In the genomic region with DNA sequence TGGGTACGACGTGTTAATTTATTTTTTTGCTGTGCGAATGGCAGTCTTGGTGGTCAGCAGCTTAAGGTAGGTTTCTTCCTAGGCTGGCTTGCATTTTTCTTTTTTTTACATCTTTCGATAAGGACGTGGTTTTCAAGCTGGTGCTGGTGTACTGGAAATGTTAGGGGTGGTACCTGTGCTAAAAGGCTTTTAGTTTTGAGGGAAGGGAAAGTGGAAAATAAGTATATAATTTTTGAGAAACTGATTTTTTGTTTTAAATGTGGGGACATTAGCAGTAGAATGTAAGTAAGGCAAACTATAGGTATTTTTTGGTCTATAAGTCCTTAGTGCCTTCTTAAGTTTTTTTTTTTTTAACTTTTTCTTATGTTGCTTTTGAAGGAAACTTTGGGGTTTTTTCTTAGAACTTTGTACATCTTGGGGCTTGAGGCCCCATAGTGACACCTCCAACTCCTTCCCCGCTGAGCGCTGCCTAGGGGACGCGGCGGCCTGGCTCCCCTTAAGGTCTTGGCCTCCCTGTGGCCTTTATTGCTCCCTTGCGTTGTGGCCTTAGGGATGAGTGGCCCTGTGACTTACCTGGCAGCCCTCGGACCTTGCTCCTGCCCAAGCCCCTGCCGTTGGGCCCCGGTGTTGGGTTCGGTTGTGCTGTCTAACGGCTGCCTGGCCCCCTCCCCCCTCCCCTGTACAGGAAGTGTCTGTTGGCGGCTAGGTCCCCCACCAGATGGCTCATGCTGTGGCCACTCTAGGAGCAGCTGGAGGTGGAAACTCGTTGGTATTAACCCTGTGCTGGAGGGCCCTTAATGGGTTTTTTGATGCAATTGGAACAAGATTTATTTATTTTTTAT, we compare ENCODE assay signal across 1 cellular context.
TF ChIP-seq lines count a peak whose summit lies in the region.

No MANE protein-coding gene starts in this region.

TF ChIP-seq in K562, 482 proteins besides CTCF, POLR2A, EP300 and RAD21 (continued from another document and continues in another):
- TF ChIP-seq, protein P1, sequence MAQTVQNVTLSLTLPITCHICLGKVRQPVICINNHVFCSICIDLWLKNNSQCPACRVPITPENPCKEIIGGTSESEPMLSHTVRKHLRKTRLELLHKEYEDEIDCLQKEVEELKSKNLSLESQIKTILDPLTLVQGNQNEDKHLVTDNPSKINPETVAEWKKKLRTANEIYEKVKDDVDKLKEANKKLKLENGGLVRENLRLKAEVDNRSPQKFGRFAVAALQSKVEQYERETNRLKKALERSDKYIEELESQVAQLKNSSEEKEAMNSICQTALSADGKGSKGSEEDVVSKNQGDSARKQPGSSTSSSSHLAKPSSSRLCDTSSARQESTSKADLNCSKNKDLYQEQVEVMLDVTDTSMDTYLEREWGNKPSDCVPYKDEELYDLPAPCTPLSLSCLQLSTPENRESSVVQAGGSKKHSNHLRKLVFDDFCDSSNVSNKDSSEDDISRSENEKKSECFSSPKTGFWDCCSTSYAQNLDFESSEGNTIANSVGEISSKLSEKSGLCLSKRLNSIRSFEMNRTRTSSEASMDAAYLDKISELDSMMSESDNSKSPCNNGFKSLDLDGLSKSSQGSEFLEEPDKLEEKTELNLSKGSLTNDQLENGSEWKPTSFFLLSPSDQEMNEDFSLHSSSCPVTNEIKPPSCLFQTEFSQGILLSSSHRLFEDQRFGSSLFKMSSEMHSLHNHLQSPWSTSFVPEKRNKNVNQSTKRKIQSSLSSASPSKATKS (CRISPR knock-in tag; IDR thresholded peaks at IDR 0.05), result no peak
- TF ChIP-seq, protein P2, sequence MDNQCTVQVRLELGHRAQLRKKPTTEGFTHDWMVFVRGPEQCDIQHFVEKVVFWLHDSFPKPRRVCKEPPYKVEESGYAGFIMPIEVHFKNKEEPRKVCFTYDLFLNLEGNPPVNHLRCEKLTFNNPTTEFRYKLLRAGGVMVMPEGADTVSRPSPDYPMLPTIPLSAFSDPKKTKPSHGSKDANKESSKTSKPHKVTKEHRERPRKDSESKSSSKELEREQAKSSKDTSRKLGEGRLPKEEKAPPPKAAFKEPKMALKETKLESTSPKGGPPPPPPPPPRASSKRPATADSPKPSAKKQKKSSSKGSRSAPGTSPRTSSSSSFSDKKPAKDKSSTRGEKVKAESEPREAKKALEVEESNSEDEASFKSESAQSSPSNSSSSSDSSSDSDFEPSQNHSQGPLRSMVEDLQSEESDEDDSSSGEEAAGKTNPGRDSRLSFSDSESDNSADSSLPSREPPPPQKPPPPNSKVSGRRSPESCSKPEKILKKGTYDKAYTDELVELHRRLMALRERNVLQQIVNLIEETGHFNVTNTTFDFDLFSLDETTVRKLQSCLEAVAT (IDR thresholded peaks at IDR 0.05), result peak in 1 of 2 experiments; percentile 19; a peak in 1 of 4 replicates
- TF ChIP-seq FOXJ2 (tag; IDR thresholded peaks at IDR 0.05) (peak; percentile 71), NFXL1 (CRISPR knock-in tag; IDR thresholded peaks at IDR 0.05) (no peak), ZNF224 (CRISPR knock-in tag; IDR thresholded peaks at IDR 0.05) (no peak), ZNF232 (CRISPR knock-in tag; IDR thresholded peaks at IDR 0.05) (peak; percentile 68; the same call in 1 of the 2 replicates), CCAR2 (IDR thresholded peaks at IDR 0.05; ENCODE audit: low read depth, low read length) (no peak), JUN (IDR thresholded peaks at IDR 0.05; ENCODE audit: borderline replicate concordance, low read depth, low read length) (peak; percentile 61; the same call in 1 of the 2 replicates), JUN (CRISPR knock-in tag; IDR thresholded peaks at IDR 0.05; ENCODE audit: borderline replicate concordance) (no peak), KLF6 (CRISPR knock-in tag; IDR thresholded peaks at IDR 0.05; ENCODE audit: borderline replicate concordance) (no peak), MTF1 (CRISPR knock-in tag; IDR thresholded peaks at IDR 0.05; ENCODE audit: borderline replicate concordance) (no peak), SMAD3 (CRISPR knock-in tag; conservative IDR thresholded peaks at IDR 0.05) (no peak), ZNF280A (IDR thresholded peaks at IDR 0.05; ENCODE audit: low read depth, partially characterized antibody) (no peak), RHOXF2B (CRISPR knock-in tag; conservative IDR thresholded peaks at IDR 0.05) (no peak), ASH1L (IDR thresholded peaks at IDR 0.05; ENCODE audit: borderline replicate concordance, low read depth, partially characterized antibody) (no peak), RFX1 (IDR thresholded peaks at IDR 0.05) (peak; percentile 36), SETDB1 (IDR thresholded peaks at IDR 0.05; ENCODE audit: low read length) (no peak), ZNF408 (CRISPR knock-in tag; IDR thresholded peaks at IDR 0.05; ENCODE audit: low read depth) (no peak), ZBTB40 (IDR thresholded peaks at IDR 0.05) (peak; percentile 89), ZBTB40 (CRISPR knock-in tag; IDR thresholded peaks at IDR 0.05) (no peak), ARID2 (IDR thresholded peaks at IDR 0.05) (no peak), IRF1 (CRISPR knock-in tag; IDR thresholded peaks at IDR 0.05; ENCODE audit: borderline replicate concordance) (no peak), ZNF584 (CRISPR knock-in tag; IDR thresholded peaks at IDR 0.05; ENCODE audit: low read depth) (no peak), RAD51 (IDR thresholded peaks at IDR 0.05; ENCODE audit: borderline replicate concordance, low read depth) (no peak), MEF2A (IDR thresholded peaks at IDR 0.05; ENCODE audit: control insufficient read depth, low read depth, low read length) (no peak), SMAD1 (IDR thresholded peaks at IDR 0.05; ENCODE audit: low read depth, low read length, partially characterized antibody) (peak; percentile 64), MXI1 (IDR thresholded peaks at IDR 0.05; ENCODE audit: low read depth, low read length) (no peak), ZC3H8 (IDR thresholded peaks at IDR 0.05) (no peak)
- TF ChIP-seq, protein P3, sequence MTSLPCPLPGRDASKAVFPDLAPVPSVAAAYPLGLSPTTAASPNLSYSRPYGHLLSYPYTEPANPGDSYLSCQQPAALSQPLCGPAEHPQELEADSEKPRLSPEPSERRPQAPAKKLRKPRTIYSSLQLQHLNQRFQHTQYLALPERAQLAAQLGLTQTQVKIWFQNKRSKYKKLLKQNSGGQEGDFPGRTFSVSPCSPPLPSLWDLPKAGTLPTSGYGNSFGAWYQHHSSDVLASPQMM (CRISPR knock-in tag; IDR thresholded peaks at IDR 0.05), result no peak
- TF ChIP-seq, protein P4, sequence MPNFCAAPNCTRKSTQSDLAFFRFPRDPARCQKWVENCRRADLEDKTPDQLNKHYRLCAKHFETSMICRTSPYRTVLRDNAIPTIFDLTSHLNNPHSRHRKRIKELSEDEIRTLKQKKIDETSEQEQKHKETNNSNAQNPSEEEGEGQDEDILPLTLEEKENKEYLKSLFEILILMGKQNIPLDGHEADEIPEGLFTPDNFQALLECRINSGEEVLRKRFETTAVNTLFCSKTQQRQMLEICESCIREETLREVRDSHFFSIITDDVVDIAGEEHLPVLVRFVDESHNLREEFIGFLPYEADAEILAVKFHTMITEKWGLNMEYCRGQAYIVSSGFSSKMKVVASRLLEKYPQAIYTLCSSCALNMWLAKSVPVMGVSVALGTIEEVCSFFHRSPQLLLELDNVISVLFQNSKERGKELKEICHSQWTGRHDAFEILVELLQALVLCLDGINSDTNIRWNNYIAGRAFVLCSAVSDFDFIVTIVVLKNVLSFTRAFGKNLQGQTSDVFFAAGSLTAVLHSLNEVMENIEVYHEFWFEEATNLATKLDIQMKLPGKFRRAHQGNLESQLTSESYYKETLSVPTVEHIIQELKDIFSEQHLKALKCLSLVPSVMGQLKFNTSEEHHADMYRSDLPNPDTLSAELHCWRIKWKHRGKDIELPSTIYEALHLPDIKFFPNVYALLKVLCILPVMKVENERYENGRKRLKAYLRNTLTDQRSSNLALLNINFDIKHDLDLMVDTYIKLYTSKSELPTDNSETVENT (CRISPR knock-in tag; IDR thresholded peaks at IDR 0.05), result peak; percentile 98
- TF ChIP-seq, protein P5, sequence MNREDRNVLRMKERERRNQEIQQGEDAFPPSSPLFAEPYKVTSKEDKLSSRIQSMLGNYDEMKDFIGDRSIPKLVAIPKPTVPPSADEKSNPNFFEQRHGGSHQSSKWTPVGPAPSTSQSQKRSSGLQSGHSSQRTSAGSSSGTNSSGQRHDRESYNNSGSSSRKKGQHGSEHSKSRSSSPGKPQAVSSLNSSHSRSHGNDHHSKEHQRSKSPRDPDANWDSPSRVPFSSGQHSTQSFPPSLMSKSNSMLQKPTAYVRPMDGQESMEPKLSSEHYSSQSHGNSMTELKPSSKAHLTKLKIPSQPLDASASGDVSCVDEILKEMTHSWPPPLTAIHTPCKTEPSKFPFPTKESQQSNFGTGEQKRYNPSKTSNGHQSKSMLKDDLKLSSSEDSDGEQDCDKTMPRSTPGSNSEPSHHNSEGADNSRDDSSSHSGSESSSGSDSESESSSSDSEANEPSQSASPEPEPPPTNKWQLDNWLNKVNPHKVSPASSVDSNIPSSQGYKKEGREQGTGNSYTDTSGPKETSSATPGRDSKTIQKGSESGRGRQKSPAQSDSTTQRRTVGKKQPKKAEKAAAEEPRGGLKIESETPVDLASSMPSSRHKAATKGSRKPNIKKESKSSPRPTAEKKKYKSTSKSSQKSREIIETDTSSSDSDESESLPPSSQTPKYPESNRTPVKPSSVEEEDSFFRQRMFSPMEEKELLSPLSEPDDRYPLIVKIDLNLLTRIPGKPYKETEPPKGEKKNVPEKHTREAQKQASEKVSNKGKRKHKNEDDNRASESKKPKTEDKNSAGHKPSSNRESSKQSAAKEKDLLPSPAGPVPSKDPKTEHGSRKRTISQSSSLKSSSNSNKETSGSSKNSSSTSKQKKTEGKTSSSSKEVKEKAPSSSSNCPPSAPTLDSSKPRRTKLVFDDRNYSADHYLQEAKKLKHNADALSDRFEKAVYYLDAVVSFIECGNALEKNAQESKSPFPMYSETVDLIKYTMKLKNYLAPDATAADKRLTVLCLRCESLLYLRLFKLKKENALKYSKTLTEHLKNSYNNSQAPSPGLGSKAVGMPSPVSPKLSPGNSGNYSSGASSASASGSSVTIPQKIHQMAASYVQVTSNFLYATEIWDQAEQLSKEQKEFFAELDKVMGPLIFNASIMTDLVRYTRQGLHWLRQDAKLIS (CRISPR knock-in tag; IDR thresholded peaks at IDR 0.05), result 0 out of 2 replicates have a peak, but pooled peaks have one; percentile 46
